ENCODE assay signal across 19 cellular contexts in genomic region chr12:69840727-69841126, GRCh38. TPM values are rescaled to one million over a fixed set of nuclear protein-coding genes. Genes with fewer than 3 reads are reported as not detected.
DNase-seq lines count a peak whose midpoint lies in the region; ATAC-seq and TF ChIP-seq lines count a peak whose summit lies in the region.
"Had no signal": no experiment of that assay in that cellular context is flagged by ENCODE, and none has a peak within 500 bp of the region (broad histone marks: within the 10 kb centered on the region; RNA-seq: fewer than 3 reads in every experiment).

No MANE protein-coding gene starts in this region.

- H3K27ac Mint-ChIP-seq in stimulated activated naive B cell treated with anti-CD40 and anti-IgM and Interleukin-4, amounts not matched to agents 10 μg/mL and 1 μg/mL and 100 μg/mL, for 72 hours = no peak overlapping the region

- H3F3A ChIP-seq in SK-N-SH (replicated peaks; ENCODE audit: insufficient read depth) = no peaks in the 10 kb centered on the region

- no peak overlapping the region for H3K9ac ChIP-seq in SK-N-SH
- H3K9ac ChIP-seq: BLaER1 treated with 17β-estradiol and CSF1 and Interleukin-3, amounts not matched to agents 10 nM and 100 nM had no signal

- intact Hi-C loops in left cardiac atrium (cut with DNase I) = no loop called here

- ATAC-seq in SK-N-SH treated with all-trans-retinoic acid at 6 μM for 48 hours (peak; percentile 49), GM19328 (IDR thresholded peaks at IDR 0.05; ENCODE audit: unreplicated experiment) (no peak), left cardiac atrium (no peak)
- ATAC-seq in stimulated activated naive B cell treated with anti-CD40 and anti-IgM and Interleukin-4, amounts not matched to agents 10 μg/mL and 1 μg/mL and 100 μg/mL, for 72 hours (replicated peaks) = no peak

- CTCF ChIA-PET in SK-N-SH (lab: Yijun Ruan, JAX) = no interaction called here

- TF ChIP-seq RAD21 in SK-N-SH (IDR thresholded peaks at IDR 0.05; ENCODE audit: low read length) = no peak

- H3K4me3 Mint-ChIP-seq in stimulated activated naive B cell treated with anti-CD40 and anti-IgM and Interleukin-4, amounts not matched to agents 10 μg/mL and 1 μg/mL and 100 μg/mL, for 72 hours = no peak overlapping the region

- no peaks in the 10 kb centered on the region for H4K20me1 ChIP-seq in SK-N-SH (ENCODE audit: insufficient read depth)
- H4K20me1 ChIP-seq: BLaER1 treated with 17β-estradiol and CSF1 and Interleukin-3, amounts not matched to agents 10 nM and 100 nM had no signal

- H3K4me1 Mint-ChIP-seq in stimulated activated naive B cell treated with anti-CD40 and anti-IgM and Interleukin-4, amounts not matched to agents 10 μg/mL and 1 μg/mL and 100 μg/mL, for 72 hours = no peaks in the 10 kb centered on the region

- no peak overlapping the region for H2AFZ ChIP-seq in SK-N-SH (ENCODE audit: low read depth)

- H3K4me3 ChIP-seq in SK-N-SH (ENCODE audit: low read depth in 2 of 2, low read length in 1 of 2) (no peak overlapping the region), cardiac fibroblast (replicated peaks in 1 of 2; ENCODE audit: low read depth in 2 of 2, low read length in 2 of 2) (no peak overlapping the region)
- H3K4me3 ChIP-seq: BLaER1 treated with 17β-estradiol and CSF1 and Interleukin-3, amounts not matched to agents 10 nM and 100 nM; HAP-1 had no signal

- no peak for TF ChIP-seq EP300 in SK-N-SH (IDR thresholded peaks at IDR 0.05; ENCODE audit: borderline replicate concordance in 1 of 2, low read depth in 1 of 2, low read length in 1 of 2)

- H3K4me2 ChIP-seq in SK-N-SH = no peak overlapping the region
- H3K4me2 ChIP-seq: BLaER1 treated with 17β-estradiol and CSF1 and Interleukin-3, amounts not matched to agents 10 nM and 100 nM had no signal

- no peaks in the 10 kb centered on the region for H3K4me1 ChIP-seq in SK-N-SH (ENCODE audit: control insufficient read depth in 1 of 2, insufficient read depth in 2 of 2, low read depth in 1 of 2, low read length in 1 of 2)
- H3K4me1 ChIP-seq: HAP-1 had no signal

- H3K9me3 ChIP-seq in SK-N-SH = no peaks in the 10 kb centered on the region
- H3K9me3 ChIP-seq: BLaER1 treated with 17β-estradiol and CSF1 and Interleukin-3, amounts not matched to agents 10 nM and 100 nM; HAP-1 had no signal

- 10% methylated on average over 3 of the region's 3 CpGs for WGBS in SK-N-SH (ENCODE audit: low lambda C conversion rate)

- peaks cover 4 to 27% of the 10 kb centered on the region in 2 donors for H3K27me3 Mint-ChIP-seq in stimulated activated naive B cell treated with anti-CD40 and anti-IgM and Interleukin-4, amounts not matched to agents 10 μg/mL and 1 μg/mL and 100 μg/mL, for 72 hours

- H3K27me3 ChIP-seq in SK-N-SH (ENCODE audit: insufficient read depth) = no peaks in the 10 kb centered on the region
- H3K27me3 ChIP-seq: BLaER1 treated with 17β-estradiol and CSF1 and Interleukin-3, amounts not matched to agents 10 nM and 100 nM had no signal

- no peaks in the 10 kb centered on the region for H3K9me2 ChIP-seq in SK-N-SH

- H3K79me2 ChIP-seq in SK-N-SH (ENCODE audit: insufficient read depth) = no peaks in the 10 kb centered on the region

- H3K36me3 ChIP-seq in SK-N-SH (replicated peaks in 1 of 2; ENCODE audit: control insufficient read depth in 1 of 2, insufficient read depth in 2 of 2, low read length in 1 of 2) = no peaks in the 10 kb centered on the region
- H3K36me3 ChIP-seq: BLaER1 treated with 17β-estradiol and CSF1 and Interleukin-3, amounts not matched to agents 10 nM and 100 nM; HAP-1 had no signal

- no peaks in the 10 kb centered on the region for H3K9me3 Mint-ChIP-seq in stimulated activated naive B cell treated with anti-CD40 and anti-IgM and Interleukin-4, amounts not matched to agents 10 μg/mL and 1 μg/mL and 100 μg/mL, for 72 hours

- POLR2A ChIA-PET in SK-N-SH (lab: Yijun Ruan, JAX) = no interaction called here

- H3K36me3 Mint-ChIP-seq in stimulated activated naive B cell treated with anti-CD40 and anti-IgM and Interleukin-4, amounts not matched to agents 10 μg/mL and 1 μg/mL and 100 μg/mL, for 72 hours = peaks cover 0 to 2% of the 10 kb centered on the region in 2 donors

- TF ChIP-seq CTCF in SK-N-SH (IDR thresholded peaks at IDR 0.05) = no peak
- TF ChIP-seq CTCF in cardiac fibroblast (IDR thresholded peaks at IDR 0.05; ENCODE audit: low read depth, low read length) = no peak

- no peak for DNase-seq in SK-N-SH
- peak; percentile 17 to 76 for DNase-seq in cardiac fibroblast (ENCODE audit: low read depth in 2 of 2)
- peak; percentile 78 for DNase-seq in kidney tubule cell (ENCODE audit: low spot score)
- no peak for DNase-seq in stimulated activated naive B cell treated with anti-CD40 and anti-IgM and Interleukin-4, amounts not matched to agents 10 μg/mL and 1 μg/mL and 100 μg/mL, for 72 hours
- no peak for DNase-seq in HPDE6-E6E7 (ENCODE audit: extremely low spot score)
- DNase-seq in left cardiac atrium = no peak
- DNase-seq: 8988T; COR-L47; DMS153; NCI-H1417 treated with DMSO at 0.1 percent for 48 hours; NCI-H1930; NK-92 treated with Interleukin-12 subunit alpha and Interleukin-12 subunit beta, amount 100 ng/mL, for 24 hours; OCI-M1; RPMI8226; SIG-M5 had no signal

- no peak overlapping the region for H3K27ac ChIP-seq in SK-N-SH (ENCODE audit: low read depth in 2 of 2, low read length in 1 of 2)
- H3K27ac ChIP-seq: BLaER1 treated with 17β-estradiol and CSF1 and Interleukin-3, amounts not matched to agents 10 nM and 100 nM had no signal

TF ChIP-seq in SK-N-SH treated with all-trans-retinoic acid at 6 μM for 48 hours, 23 proteins besides CTCF, POLR2A, EP300 and RAD21:
- TF ChIP-seq ISL1 (CRISPR knock-in tag; IDR thresholded peaks at IDR 0.05) (peak; percentile 93), ZFP3 (CRISPR knock-in tag; IDR thresholded peaks at IDR 0.05) (no peak; the same call in 1 of the 2 replicates), CREB5 (CRISPR knock-in tag; IDR thresholded peaks at IDR 0.05; ENCODE audit: low read depth) (peak; percentile 91)

TF ChIP-seq in SK-N-SH, 30 proteins besides CTCF, POLR2A, EP300 and RAD21 (continues in another document):
- no peak for TF ChIP-seq POLR2AphosphoS5 (IDR thresholded peaks at IDR 0.05; ENCODE audit: low read depth, low read length)
- no peak for TF ChIP-seq MEF2A (IDR thresholded peaks at IDR 0.05; ENCODE audit: borderline replicate concordance, low read depth)
- no peak for TF ChIP-seq RCOR1 (IDR thresholded peaks at IDR 0.05; ENCODE audit: low read length)
- TF ChIP-seq USF2 (IDR thresholded peaks at IDR 0.05; ENCODE audit: borderline replicate concordance, low read depth, low read length) = no peak
- TF ChIP-seq, protein P1, sequence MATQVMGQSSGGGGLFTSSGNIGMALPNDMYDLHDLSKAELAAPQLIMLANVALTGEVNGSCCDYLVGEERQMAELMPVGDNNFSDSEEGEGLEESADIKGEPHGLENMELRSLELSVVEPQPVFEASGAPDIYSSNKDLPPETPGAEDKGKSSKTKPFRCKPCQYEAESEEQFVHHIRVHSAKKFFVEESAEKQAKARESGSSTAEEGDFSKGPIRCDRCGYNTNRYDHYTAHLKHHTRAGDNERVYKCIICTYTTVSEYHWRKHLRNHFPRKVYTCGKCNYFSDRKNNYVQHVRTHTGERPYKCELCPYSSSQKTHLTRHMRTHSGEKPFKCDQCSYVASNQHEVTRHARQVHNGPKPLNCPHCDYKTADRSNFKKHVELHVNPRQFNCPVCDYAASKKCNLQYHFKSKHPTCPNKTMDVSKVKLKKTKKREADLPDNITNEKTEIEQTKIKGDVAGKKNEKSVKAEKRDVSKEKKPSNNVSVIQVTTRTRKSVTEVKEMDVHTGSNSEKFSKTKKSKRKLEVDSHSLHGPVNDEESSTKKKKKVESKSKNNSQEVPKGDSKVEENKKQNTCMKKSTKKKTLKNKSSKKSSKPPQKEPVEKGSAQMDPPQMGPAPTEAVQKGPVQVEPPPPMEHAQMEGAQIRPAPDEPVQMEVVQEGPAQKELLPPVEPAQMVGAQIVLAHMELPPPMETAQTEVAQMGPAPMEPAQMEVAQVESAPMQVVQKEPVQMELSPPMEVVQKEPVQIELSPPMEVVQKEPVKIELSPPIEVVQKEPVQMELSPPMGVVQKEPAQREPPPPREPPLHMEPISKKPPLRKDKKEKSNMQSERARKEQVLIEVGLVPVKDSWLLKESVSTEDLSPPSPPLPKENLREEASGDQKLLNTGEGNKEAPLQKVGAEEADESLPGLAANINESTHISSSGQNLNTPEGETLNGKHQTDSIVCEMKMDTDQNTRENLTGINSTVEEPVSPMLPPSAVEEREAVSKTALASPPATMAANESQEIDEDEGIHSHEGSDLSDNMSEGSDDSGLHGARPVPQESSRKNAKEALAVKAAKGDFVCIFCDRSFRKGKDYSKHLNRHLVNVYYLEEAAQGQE (IDR thresholded peaks at IDR 0.05; ENCODE audit: low read depth, low read length) = no peak
- TF ChIP-seq CHD2 (IDR thresholded peaks at IDR 0.05; ENCODE audit: low read length, partially characterized antibody) = no peak
- TF ChIP-seq EZH2phosphoT487 (IDR thresholded peaks at IDR 0.05; ENCODE audit: borderline replicate concordance, low read depth) = no peak
- TF ChIP-seq, protein P2, sequence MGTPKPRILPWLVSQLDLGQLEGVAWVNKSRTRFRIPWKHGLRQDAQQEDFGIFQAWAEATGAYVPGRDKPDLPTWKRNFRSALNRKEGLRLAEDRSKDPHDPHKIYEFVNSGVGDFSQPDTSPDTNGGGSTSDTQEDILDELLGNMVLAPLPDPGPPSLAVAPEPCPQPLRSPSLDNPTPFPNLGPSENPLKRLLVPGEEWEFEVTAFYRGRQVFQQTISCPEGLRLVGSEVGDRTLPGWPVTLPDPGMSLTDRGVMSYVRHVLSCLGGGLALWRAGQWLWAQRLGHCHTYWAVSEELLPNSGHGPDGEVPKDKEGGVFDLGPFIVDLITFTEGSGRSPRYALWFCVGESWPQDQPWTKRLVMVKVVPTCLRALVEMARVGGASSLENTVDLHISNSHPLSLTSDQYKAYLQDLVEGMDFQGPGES (IDR thresholded peaks at IDR 0.05; ENCODE audit: low read depth, low read length) = no peak
- no peak for TF ChIP-seq FOSL2 (IDR thresholded peaks at IDR 0.05; ENCODE audit: borderline replicate concordance, low read depth)
- no peak for TF ChIP-seq YY1 (IDR thresholded peaks at IDR 0.05; ENCODE audit: low read depth)

RNA-seq across cellular contexts. Expression of gene MYRFL, which starts 15.7 kb away (rescaled TPM):
- polyA plus RNA-seq in SK-N-SH (2012; rRNA removed) = not detected in 2 replicates
- polyA plus RNA-seq in SK-N-SH (2012; cell fraction: cytosol; rRNA removed) = 0.01 TPM in 1 of 2 replicates, not detected in the other
- not detected in 2 replicates for polyA plus RNA-seq in SK-N-SH (2012; cell fraction: nucleus; rRNA removed)
- under 1 TPM; 0.15 to 0.65 TPM for total RNA-seq in left cardiac atrium

Comparison
In these comparisons a context has a peak if more than half of its experiments do, and no peak if none do; other contexts are left out.
1. DNase-seq: peak in cardiac fibroblast (2 of 2) and kidney tubule cell (single experiment); none in SK-N-SH (single experiment), stimulated activated naive B cell treated with anti-CD40 and anti-IgM and Interleukin-4, amounts not matched to agents 10 μg/mL and 1 μg/mL and 100 μg/mL, for 72 hours (single experiment), HPDE6-E6E7 (single experiment) and left cardiac atrium (single experiment).